1 cellular context compared by ENCODE assay signal in genomic region chr10:132724436-132724835, GRCh38.
TF ChIP-seq lines count a peak whose summit lies in the region.

No MANE protein-coding gene starts in this region.

TF ChIP-seq in SK-N-SH treated with all-trans-retinoic acid at 6 μM for 48 hours, 23 proteins besides CTCF, POLR2A, EP300 and RAD21 (continued from another document):
- no peak for TF ChIP-seq PATZ1 (CRISPR knock-in tag; IDR thresholded peaks at IDR 0.05; ENCODE audit: borderline replicate concordance)
TF ChIP-seq in SK-N-SH treated with all-trans-retinoic acid at 6 μM for 48 hours: peak in this region for 0.
